ENCODE assay signal across 16 cellular contexts in genomic region chr12:54257332-54257731, GRCh38. TPM values are rescaled to one million over a fixed set of nuclear protein-coding genes. Genes with fewer than 3 reads are reported as not detected.
DNase-seq lines count a peak whose midpoint lies in the region; ATAC-seq and TF ChIP-seq lines count a peak whose summit lies in the region.
"Had no signal": no experiment of that assay in that cellular context is flagged by ENCODE, and none has a peak within 500 bp of the region (broad histone marks: within the 10 kb centered on the region; RNA-seq: fewer than 3 reads in every experiment).

No MANE protein-coding gene starts in this region.

- H3K36me3 ChIP-seq in OCI-LY1 (ENCODE audit: insufficient read depth, low read length) (peaks cover 59% of the 10 kb centered on the region), neural progenitor cell (peaks cover 32% of the 10 kb centered on the region)

- H3K27ac Mint-ChIP-seq in neural progenitor cell = peak overlapping the region; percentile 98
- H3K27ac Mint-ChIP-seq: activated CD4-positive, alpha-beta T cell treated with anti-CD3 and anti-CD28 coated beads, Interleukin-2, amount 10 ng/mL, durations not matched to agents 7 days and 5 days; stimulated activated memory B cell treated with anti-CD40 and anti-IgM and Interleukin-4, amounts not matched to agents 10 μg/mL and 1 μg/mL and 100 μg/mL, for 72 hours had no signal

- POLR2A ChIA-PET in AG04450 (lab: Yijun Ruan, JAX) = no interaction called here

- ATAC-seq in HG03280 (IDR thresholded peaks at IDR 0.05; ENCODE audit: unreplicated experiment) = no peak
- no peak for ATAC-seq in HG02973 (IDR thresholded peaks at IDR 0.05; ENCODE audit: unreplicated experiment)
- ATAC-seq in GM21515 (IDR thresholded peaks at IDR 0.05; ENCODE audit: unreplicated experiment) = no peak
- ATAC-seq: right cardiac atrium; stimulated activated memory B cell treated with anti-CD40 and anti-IgM and Interleukin-4, amounts not matched to agents 10 μg/mL and 1 μg/mL and 100 μg/mL, for 72 hours had no signal

- H3K9me2 ChIP-seq in OCI-LY1 (ENCODE audit: low read depth, low read length) = no peaks in the 10 kb centered on the region

- H3K4me2 ChIP-seq in OCI-LY1 (ENCODE audit: low read length) = no peak overlapping the region
- H3K4me2 ChIP-seq in neural progenitor cell = peak overlapping the region; percentile 71

- peaks cover 52% of the 10 kb centered on the region for H3K4me1 Mint-ChIP-seq in neural progenitor cell

- H4K20me1 ChIP-seq in OCI-LY1 (ENCODE audit: insufficient read depth, low read length) = no peaks in the 10 kb centered on the region
- H4K20me1 ChIP-seq in neural progenitor cell (ENCODE audit: low read depth) = peaks cover 5% of the 10 kb centered on the region

- H3K79me2 ChIP-seq in OCI-LY1 (ENCODE audit: insufficient read depth, low read length) = peaks cover 26% of the 10 kb centered on the region
- H3K79me2 ChIP-seq in neural progenitor cell (ENCODE audit: low read depth) = peaks cover 90% of the 10 kb centered on the region

- H3K27me3 ChIP-seq in AG04450 (ENCODE audit: control insufficient read depth, insufficient read depth, low read length) = no peaks in the 10 kb centered on the region
- no peaks in the 10 kb centered on the region for H3K27me3 ChIP-seq in OCI-LY1 (ENCODE audit: insufficient read depth, low read length)
- no peaks in the 10 kb centered on the region for H3K27me3 ChIP-seq in dorsolateral prefrontal cortex
- H3K27me3 ChIP-seq in neural progenitor cell = no peaks in the 10 kb centered on the region

- TF ChIP-seq CTCF in AG04450 (IDR thresholded peaks at IDR 0.05; ENCODE audit: low read depth, low read length) (no peak), OCI-LY1 (IDR thresholded peaks at IDR 0.05; ENCODE audit: low read length) (no peak), dorsolateral prefrontal cortex (IDR thresholded peaks at IDR 0.05 in 54 of 56, conservative IDR thresholded peaks at IDR 0.05 in 2 of 56; ENCODE audit: low read depth in 1 of 56, partially characterized antibody in 56 of 56) (no peak), neural progenitor cell (IDR thresholded peaks at IDR 0.05) (no peak)

- in situ Hi-C loops in ACHN (cut with HindIII; ENCODE audit: low pct_ligation_motif_present, low pct_unique_long_range_greater_than_20kb, low sequenced_read_pairs) = no loop called here

- H3F3A ChIP-seq in OCI-LY1 (ENCODE audit: insufficient read depth, low read length) = 0 out of 2 replicates have a peak, but pooled peaks cover 3% of the 10 kb centered on the region
- H3F3A ChIP-seq in neural progenitor cell (ENCODE audit: low read depth) = peaks cover 89% of the 10 kb centered on the region

- H3K4me1 ChIP-seq in OCI-LY1 (ENCODE audit: insufficient read depth, low read length, severe bottlenecking) (peaks cover 47% of the 10 kb centered on the region), neural progenitor cell (peaks cover 62% of the 10 kb centered on the region)

- H3K27me3 Mint-ChIP-seq in neural progenitor cell (ENCODE audit: insufficient read depth, low read depth) = peaks cover 6% of the 10 kb centered on the region
- H3K27me3 Mint-ChIP-seq: activated CD4-positive, alpha-beta T cell treated with anti-CD3 and anti-CD28 coated beads, Interleukin-2, amount 10 ng/mL, durations not matched to agents 7 days and 5 days; stimulated activated memory B cell treated with anti-CD40 and anti-IgM and Interleukin-4, amounts not matched to agents 10 μg/mL and 1 μg/mL and 100 μg/mL, for 72 hours had no signal

- H3K27ac ChIP-seq in AG04450 (ENCODE audit: low read depth, low read length) = peak overlapping the region; percentile 33
- H3K27ac ChIP-seq in OCI-LY1 (ENCODE audit: low read depth, low read length, poor library complexity, severe bottlenecking) = peak overlapping the region; percentile 80
- peak overlapping the region in 55 of 59 donors; percentile 1 to 89 (median 78) for H3K27ac ChIP-seq in dorsolateral prefrontal cortex
- peak overlapping the region; percentile 88 for H3K27ac ChIP-seq in neural progenitor cell

- no peak overlapping the region for H3K9ac ChIP-seq in OCI-LY1 (ENCODE audit: low read length)
- peak overlapping the region; percentile 61 for H3K9ac ChIP-seq in neural progenitor cell

- DNase-seq in AG04450 (ENCODE audit: low read depth, low spot score) = no peak
- DNase-seq in dorsolateral prefrontal cortex = no peak
- no peak for DNase-seq in neural progenitor cell (ENCODE audit: low spot score)
- no peak for DNase-seq in ACHN
- DNase-seq: activated CD4-positive, alpha-beta T cell treated with anti-CD3 and anti-CD28 coated beads, Interleukin-2, amount 10 ng/mL, durations not matched to agents 7 days and 5 days; EL; NCI-H345; right cardiac atrium; stimulated activated CD4-positive, alpha-beta T cell treated with anti-CD3 and anti-CD28 coated beads, Interleukin-4, amount 100 ng/mL, for 1 hour had no signal

- no peak overlapping the region for H2AFZ ChIP-seq in OCI-LY1 (ENCODE audit: low read length)
- H2AFZ ChIP-seq in neural progenitor cell (replicated peaks) = no peak overlapping the region

- H3K4me3 Mint-ChIP-seq in neural progenitor cell = peak overlapping the region; percentile 82
- H3K4me3 Mint-ChIP-seq: activated CD4-positive, alpha-beta T cell treated with anti-CD3 and anti-CD28 coated beads, Interleukin-2, amount 10 ng/mL, durations not matched to agents 7 days and 5 days; stimulated activated memory B cell treated with anti-CD40 and anti-IgM and Interleukin-4, amounts not matched to agents 10 μg/mL and 1 μg/mL and 100 μg/mL, for 72 hours had no signal

- no peaks in the 10 kb centered on the region for H3K9me3 ChIP-seq in AG04450 (ENCODE audit: control insufficient read depth, insufficient read depth, low read length)
- no peaks in the 10 kb centered on the region for H3K9me3 ChIP-seq in OCI-LY1 (ENCODE audit: low read length)
- H3K9me3 ChIP-seq in neural progenitor cell (ENCODE audit: low read depth) = no peaks in the 10 kb centered on the region
- H3K9me3 ChIP-seq: HAP-1 had no signal

- H3K36me3 Mint-ChIP-seq in neural progenitor cell = peaks cover 25% of the 10 kb centered on the region

- H3K9me3 Mint-ChIP-seq in neural progenitor cell = no peaks in the 10 kb centered on the region
- H3K9me3 Mint-ChIP-seq: activated CD4-positive, alpha-beta T cell treated with anti-CD3 and anti-CD28 coated beads, Interleukin-2, amount 10 ng/mL, durations not matched to agents 7 days and 5 days; stimulated activated memory B cell treated with anti-CD40 and anti-IgM and Interleukin-4, amounts not matched to agents 10 μg/mL and 1 μg/mL and 100 μg/mL, for 72 hours had no signal

- intact Hi-C loops in dorsolateral prefrontal cortex (cut with DNase I) = loop anchor here (10.0 kb wide), 1 partner anchor 107 kb away; the partner anchor contains the start of gene GPR84 (in 2 of the 2)

- CTCF ChIA-PET in AG04450 (lab: Charles Lee) = interaction anchor here (1.0 to 4.0 kb wide), 4 partner anchors 42 to 122 kb away, joined by 3 to 24 read pairs (median 16); partner anchors contain the start of gene COPZ1

- H3K4me3 ChIP-seq in AG04450 (ENCODE audit: low read depth, low read length) (no peak overlapping the region), OCI-LY1 (ENCODE audit: low read depth, low read length, poor library complexity, severe bottlenecking) (no peak overlapping the region), dorsolateral prefrontal cortex (peak overlapping the region in 14 of 59 donors; percentile 2 to 77 (median 18)), neural progenitor cell (peak overlapping the region; percentile 37)
- H3K4me3 ChIP-seq: HAP-1 had no signal

RNA-seq across cellular contexts. Expression of gene CBX5, which starts 22.6 kb away (rescaled TPM):
- 49.0 and 62.3 TPM in 2 replicates for polyA plus RNA-seq in AG04450 (2011; rRNA removed)
- polyA minus RNA-seq in AG04450 (2011; rRNA and poly(A)+ RNA removed) = 57.1 and 101 TPM in 2 replicates
- total RNA-seq in dorsolateral prefrontal cortex = 100 to 1,000 TPM in 115 of 120 experiments, 10 to 100 TPM in 5; 82.3 to 164 (median 125) TPM
- 232 and 288 TPM in 2 replicates for total RNA-seq in neural progenitor cell (ENCODE audit: low replicate concordance)

RNA-seq across cellular contexts. Expression of gene HNRNPA1, which starts 23.2 kb away (rescaled TPM):
- polyA plus RNA-seq in AG04450 (2011; rRNA removed) = 741 and 845 TPM in 2 replicates
- polyA minus RNA-seq in AG04450 (2011; rRNA and poly(A)+ RNA removed) = 1,089 and 1,312 TPM in 2 replicates
- total RNA-seq in dorsolateral prefrontal cortex (100 to 1,000 TPM; 289 to 594 (median 437) TPM), neural progenitor cell (ENCODE audit: low replicate concordance) (1,779 and 2,341 TPM in 2 replicates)

RNA-seq across cellular contexts. Expression of gene NFE2, which starts 43.5 kb away (rescaled TPM):
- 0.25 and 0.37 TPM in 2 replicates for polyA plus RNA-seq in AG04450 (2011; rRNA removed)
- polyA minus RNA-seq in AG04450 (2011; rRNA and poly(A)+ RNA removed) = 0.30 and 0.41 TPM in 2 replicates
- total RNA-seq in dorsolateral prefrontal cortex (1 to 10 TPM in 27 of 120 experiments, under 1 TPM in 67, not detected in 26; 0.27 to 3.7 (median 0.67) TPM), neural progenitor cell (ENCODE audit: low replicate concordance) (2.8 and 4.3 TPM in 2 replicates)
- total RNA-seq: activated CD4-positive, alpha-beta T cell treated with anti-CD3 and anti-CD28 coated beads, Interleukin-2, amount 10 ng/mL, durations not matched to agents 7 days and 5 days; T-helper 1 cell treated with Interleukin-12 subunit alpha and Interleukin-12 subunit beta and Interleukin-4 antibody, amounts not matched to agents 30 ng/mL and 1 ng/mL, for 36 hours had no signal

Comparison
In these comparisons a context has a peak if more than half of its experiments do, and no peak if none do; other contexts are left out.
1. H3K27ac ChIP-seq: peak in every context shown above with its lines; median percentile 88 in neural progenitor cell; 80 in OCI-LY1; 78 in dorsolateral prefrontal cortex; 33 in AG04450.